1 cellular context compared by ENCODE assay signal in the genomic region with DNA sequence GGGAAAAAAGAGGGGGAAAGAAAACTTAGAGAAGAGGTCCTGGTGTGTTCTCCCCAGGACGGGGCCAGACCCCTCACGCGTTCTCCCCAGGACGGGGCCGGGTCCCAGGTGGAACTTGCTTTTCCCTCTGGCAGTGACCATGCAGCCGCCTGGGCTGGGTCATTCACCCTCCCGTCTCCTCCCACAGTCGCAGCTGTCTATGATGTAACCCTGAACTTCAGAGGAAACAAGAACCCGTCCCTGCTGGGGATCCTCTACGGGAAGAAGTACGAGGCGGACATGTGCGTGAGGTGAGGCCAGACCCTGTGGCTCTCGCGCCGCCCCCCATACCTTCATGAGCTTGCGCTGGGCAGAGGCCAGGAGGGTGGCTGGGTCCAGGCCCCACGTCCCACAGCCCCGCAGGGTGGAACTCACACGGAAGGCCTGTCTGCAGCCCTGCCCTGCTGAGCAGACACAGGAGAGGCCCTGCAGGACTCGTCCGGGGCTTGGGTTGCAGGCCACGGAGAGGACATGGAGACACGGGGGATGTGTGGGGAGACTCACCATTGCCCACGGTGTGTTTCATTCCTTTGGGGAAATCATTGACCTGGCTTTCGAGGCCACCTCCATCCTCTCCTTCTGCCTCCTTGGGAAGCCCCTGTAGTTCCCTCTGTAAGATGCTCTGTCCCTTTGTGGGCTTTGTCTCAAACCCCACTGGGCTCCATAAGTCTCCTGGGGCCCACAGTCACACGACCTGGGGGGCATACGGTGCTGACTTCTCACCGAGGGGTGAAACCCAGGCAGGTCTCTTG.
TF ChIP-seq lines count a peak whose summit lies in the region.

No MANE protein-coding gene starts in this region.

TF ChIP-seq in HepG2, 621 proteins besides CTCF, POLR2A, EP300 and RAD21:
- TF ChIP-seq FOXO1 (CRISPR knock-in tag; IDR thresholded peaks at IDR 0.05) (no peak), NCOA5 (CRISPR knock-in tag; IDR thresholded peaks at IDR 0.05) (no peak), AGO2 (optimal IDR thresholded peaks at IDR 0.05; ENCODE audit: low read depth, low read length) (peak; percentile 43)
- TF ChIP-seq, protein P1, sequence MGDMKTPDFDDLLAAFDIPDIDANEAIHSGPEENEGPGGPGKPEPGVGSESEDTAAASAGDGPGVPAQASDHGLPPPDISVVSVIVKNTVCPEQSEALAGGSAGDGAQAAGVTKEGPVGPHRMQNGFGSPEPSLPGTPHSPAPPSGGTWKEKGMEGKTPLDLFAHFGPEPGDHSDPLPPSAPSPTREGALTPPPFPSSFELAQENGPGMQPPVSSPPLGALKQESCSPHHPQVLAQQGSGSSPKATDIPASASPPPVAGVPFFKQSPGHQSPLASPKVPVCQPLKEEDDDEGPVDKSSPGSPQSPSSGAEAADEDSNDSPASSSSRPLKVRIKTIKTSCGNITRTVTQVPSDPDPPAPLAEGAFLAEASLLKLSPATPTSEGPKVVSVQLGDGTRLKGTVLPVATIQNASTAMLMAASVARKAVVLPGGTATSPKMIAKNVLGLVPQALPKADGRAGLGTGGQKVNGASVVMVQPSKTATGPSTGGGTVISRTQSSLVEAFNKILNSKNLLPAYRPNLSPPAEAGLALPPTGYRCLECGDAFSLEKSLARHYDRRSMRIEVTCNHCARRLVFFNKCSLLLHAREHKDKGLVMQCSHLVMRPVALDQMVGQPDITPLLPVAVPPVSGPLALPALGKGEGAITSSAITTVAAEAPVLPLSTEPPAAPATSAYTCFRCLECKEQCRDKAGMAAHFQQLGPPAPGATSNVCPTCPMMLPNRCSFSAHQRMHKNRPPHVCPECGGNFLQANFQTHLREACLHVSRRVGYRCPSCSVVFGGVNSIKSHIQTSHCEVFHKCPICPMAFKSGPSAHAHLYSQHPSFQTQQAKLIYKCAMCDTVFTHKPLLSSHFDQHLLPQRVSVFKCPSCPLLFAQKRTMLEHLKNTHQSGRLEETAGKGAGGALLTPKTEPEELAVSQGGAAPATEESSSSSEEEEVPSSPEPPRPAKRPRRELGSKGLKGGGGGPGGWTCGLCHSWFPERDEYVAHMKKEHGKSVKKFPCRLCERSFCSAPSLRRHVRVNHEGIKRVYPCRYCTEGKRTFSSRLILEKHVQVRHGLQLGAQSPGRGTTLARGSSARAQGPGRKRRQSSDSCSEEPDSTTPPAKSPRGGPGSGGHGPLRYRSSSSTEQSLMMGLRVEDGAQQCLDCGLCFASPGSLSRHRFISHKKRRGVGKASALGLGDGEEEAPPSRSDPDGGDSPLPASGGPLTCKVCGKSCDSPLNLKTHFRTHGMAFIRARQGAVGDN (CRISPR knock-in tag; IDR thresholded peaks at IDR 0.05), result 0 out of 2 replicates have a peak, but pooled peaks have one; percentile 3
